Comparison of ENCODE assay signal across 8 cellular contexts in the genomic region with DNA sequence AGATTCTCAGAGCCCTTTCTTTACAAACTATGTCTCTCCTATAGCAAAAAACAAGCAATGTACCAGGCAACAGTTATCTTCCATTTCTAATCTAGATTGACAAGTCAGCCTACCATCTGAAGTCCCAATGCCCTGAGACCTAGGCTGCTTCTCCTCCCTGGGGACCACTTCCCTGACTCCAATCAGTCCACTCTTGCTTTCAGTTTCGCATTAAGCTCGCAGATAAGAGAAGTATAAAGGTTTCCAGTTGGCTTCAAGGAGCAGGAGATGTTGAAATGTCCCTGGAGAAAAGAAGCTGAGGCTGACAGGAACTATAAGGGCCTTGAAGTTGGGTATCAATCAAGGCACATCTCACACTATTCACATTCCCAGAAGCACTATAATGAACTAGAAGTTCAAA. TPM values are rescaled to one million over a fixed set of nuclear protein-coding genes. Genes with fewer than 3 reads are reported as not detected.
DNase-seq lines count a peak whose midpoint lies in the region; ATAC-seq and FAIRE-seq lines count a peak whose summit lies in the region.

No MANE protein-coding gene starts in this region.

- no peak for DNase-seq in GM18507 (ENCODE audit: extremely low spot score, insufficient read length, low read depth)
- peak; percentile 49 for DNase-seq in RPMI7951 (ENCODE audit: low read depth)
- DNase-seq in foreskin melanocyte, result no peak
- no peak for DNase-seq in A172 (ENCODE audit: low spot score)
- DNase-seq in NCI-H1694 treated with DMSO at 0.1 percent for 48 hours (lab: John Stamatoyannopoulos, UW), result no peak
- DNase-seq in stimulated activated naive CD4-positive, alpha-beta T cell (lab: John Stamatoyannopoulos, UW), result no peak

- no peaks in the 10 kb centered on the region for H3K27me3 ChIP-seq in muscle layer of duodenum (ENCODE audit: low read depth, low read length)

- H3K36me3 ChIP-seq in muscle layer of duodenum (ENCODE audit: control insufficient read depth in 1 of 2, insufficient read depth in 2 of 2, low read length in 2 of 2), result no peaks in the 10 kb centered on the region

- H3K9me3 ChIP-seq in muscle layer of duodenum (ENCODE audit: control insufficient read depth in 1 of 2, low read length in 2 of 2), result no peaks in the 10 kb centered on the region

- H3K4me3 ChIP-seq in muscle layer of duodenum (ENCODE audit: low read depth in 1 of 2, low read length in 2 of 2), result peak overlapping the region in 1 of 2 donors; percentile 4

- ATAC-seq in HG02759 (IDR thresholded peaks at IDR 0.05; ENCODE audit: unreplicated experiment), result peak; percentile 92

- FAIRE-seq in GM18507 (lab: Jason Lieb, UNC), result peak; percentile 60

- peak overlapping the region; percentile 24 for H3K27ac ChIP-seq in muscle layer of duodenum (ENCODE audit: low read length)

- H3K4me1 ChIP-seq in muscle layer of duodenum (ENCODE audit: control insufficient read depth in 1 of 2, insufficient read depth in 2 of 2, low read length in 2 of 2), result peaks cover 4 to 8% of the 10 kb centered on the region in 2 donors

RNA-seq across cellular contexts. Expression of a gene that starts 32.3 kb away (rescaled TPM):
- total RNA-seq in RPMI7951 (2014; rRNA removed; shearing (Covaris generic)), result 27.5 and 32.7 TPM in 2 replicates
- 28.3 and 28.7 TPM in 2 replicates for total RNA-seq in A172 (2014; rRNA removed; shearing (Covaris generic))

RNA-seq across cellular contexts. Expression of a gene that starts 32.5 kb away (rescaled TPM):
- total RNA-seq in RPMI7951 (2014; rRNA removed; shearing (Covaris generic)), result 15.0 and 19.6 TPM in 2 replicates
- 37.6 and 46.2 TPM in 2 replicates for total RNA-seq in A172 (2014; rRNA removed; shearing (Covaris generic))
